Comparison of ENCODE assay signal across 35 cellular contexts in the genomic region with DNA sequence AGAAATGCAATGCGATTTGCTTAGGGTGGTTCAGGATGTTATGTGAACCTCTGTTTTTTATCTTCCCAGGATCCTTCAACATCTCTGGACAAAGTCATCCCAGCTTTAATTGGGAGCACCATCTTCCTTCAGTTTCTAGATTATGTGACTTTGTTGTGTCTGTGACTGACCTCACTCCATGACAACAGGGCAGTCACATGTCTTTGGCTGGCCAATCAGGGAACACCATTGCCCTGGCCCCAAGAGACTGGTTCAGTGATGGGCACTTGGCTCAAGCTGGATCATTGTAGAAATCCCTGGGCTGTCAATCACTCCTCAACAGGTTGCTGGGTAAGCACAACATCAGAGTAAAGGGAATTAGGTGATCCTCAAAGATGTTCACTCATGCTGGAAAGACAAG.
"Had no signal": no experiment of that assay in that cellular context is flagged by ENCODE, and none has a peak within 500 bp of the region (broad histone marks: within the 10 kb centered on the region; RNA-seq: fewer than 3 reads in every experiment).

No MANE protein-coding gene starts in this region.

- H3K36me3 ChIP-seq: MG63 had no signal

- H3K9ac ChIP-seq: KMS-11 had no signal

- H3K4me2 ChIP-seq: KMS-11 had no signal

- H3K4me3 ChIP-seq: MG63 had no signal

- DNase-seq: Karpas-422, Kasumi-1, MG63, MM.1S, MV-4-11, NCI-H1048, NCI-H1092, NCI-H1092 treated with DMSO at 0.1 percent for 48 hours, NCI-H1105, NCI-H1105 treated with DMSO at 0.1 percent for 48 hours, NCI-H1417, NCI-H1417 treated with DMSO at 0.1 percent for 48 hours, NCI-H1436, NCI-H1436 treated with DMSO at 0.1 percent for 48 hours, NCI-H146, NCI-H1694, NCI-H1694 treated with DMSO at 0.1 percent for 48 hours, NCI-H187, NCI-H187 treated with DMSO at 0.1 percent for 48 hours, NCI-H1930, NCI-H2029, NCI-H2029 treated with DMSO at 0.1 percent for 48 hours, NCI-H2081, NCI-H2081 treated with DMSO at 0.1 percent for 48 hours, NCI-H2107, NCI-H2171, NCI-H2171 treated with DMSO at 0.1 percent for 48 hours, NCI-H2227 treated with DMSO at 0.1 percent for 48 hours, NCI-H226, NCI-H345, NCI-H446, NCI-H446 treated with DMSO at 0.1 percent for 48 hours, NCI-H510A, NCI-H510A treated with DMSO at 0.1 percent for 48 hours had no signal

- H3K27ac ChIP-seq: KMS-11 had no signal

- H3K9me3 ChIP-seq: MG63 had no signal
